In the genomic region with DNA sequence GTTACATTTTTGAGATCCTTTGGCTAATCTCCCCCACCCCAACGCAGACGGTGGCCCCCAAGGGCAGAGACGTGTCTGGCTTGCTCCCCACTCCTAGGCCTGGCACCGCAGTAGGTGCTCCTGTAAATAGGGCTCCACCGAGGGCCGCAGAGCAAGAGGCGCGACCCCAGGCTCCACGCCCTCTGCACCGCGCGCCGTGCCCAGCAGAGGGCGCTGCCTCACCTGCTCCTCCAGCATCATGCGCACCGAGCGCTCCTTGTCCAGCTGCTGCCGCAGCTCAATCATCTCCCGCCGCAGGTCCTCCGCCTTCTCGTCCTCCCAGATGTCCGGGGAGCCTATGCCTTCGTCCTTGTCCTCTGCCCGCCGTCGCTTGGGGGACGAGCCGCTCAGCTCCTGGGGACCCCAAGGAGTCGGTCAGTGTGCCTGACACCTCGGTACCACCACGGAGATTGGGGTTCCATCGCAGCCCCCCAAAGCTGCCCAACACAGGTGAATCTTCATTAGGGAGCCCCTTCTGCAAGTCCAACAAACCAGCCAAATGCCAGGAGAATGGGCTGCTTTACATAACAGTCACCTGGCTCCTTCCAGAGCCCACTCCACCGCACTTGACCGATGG, we compare ENCODE assay signal across 1 cellular context.
TF ChIP-seq lines count a peak whose summit lies in the region.

No MANE protein-coding gene starts in this region.

TF ChIP-seq in HepG2, 621 proteins besides CTCF, POLR2A, EP300 and RAD21 (continues in another document):
- TF ChIP-seq, protein P1, sequence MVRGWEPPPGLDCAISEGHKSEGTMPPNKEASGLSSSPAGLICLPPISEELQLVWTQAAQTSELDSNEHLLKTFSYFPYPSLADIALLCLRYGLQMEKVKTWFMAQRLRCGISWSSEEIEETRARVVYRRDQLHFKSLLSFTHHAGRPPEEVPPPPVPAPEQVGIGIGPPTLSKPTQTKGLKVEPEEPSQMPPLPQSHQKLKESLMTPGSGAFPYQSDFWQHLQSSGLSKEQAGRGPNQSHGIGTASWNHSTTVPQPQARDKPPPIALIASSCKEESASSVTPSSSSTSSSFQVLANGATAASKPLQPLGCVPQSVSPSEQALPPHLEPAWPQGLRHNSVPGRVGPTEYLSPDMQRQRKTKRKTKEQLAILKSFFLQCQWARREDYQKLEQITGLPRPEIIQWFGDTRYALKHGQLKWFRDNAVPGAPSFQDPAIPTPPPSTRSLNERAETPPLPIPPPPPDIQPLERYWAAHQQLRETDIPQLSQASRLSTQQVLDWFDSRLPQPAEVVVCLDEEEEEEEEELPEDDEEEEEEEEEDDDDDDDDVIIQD (CRISPR knock-in tag; IDR thresholded peaks at IDR 0.05; ENCODE audit: low read depth): no peak
- TF ChIP-seq ZNF709 (CRISPR knock-in tag; IDR thresholded peaks at IDR 0.05): no peak
- TF ChIP-seq ZNF331 (CRISPR knock-in tag; IDR thresholded peaks at IDR 0.05): peak; percentile 13; the same call in 1 of the 2 replicates
- TF ChIP-seq ZNF235 (CRISPR knock-in tag; IDR thresholded peaks at IDR 0.05; ENCODE audit: borderline replicate concordance): no peak
- no peak for TF ChIP-seq SOX6 (IDR thresholded peaks at IDR 0.05)
- no peak for TF ChIP-seq SOX6 (CRISPR knock-in tag; IDR thresholded peaks at IDR 0.05)
- TF ChIP-seq, protein P2, sequence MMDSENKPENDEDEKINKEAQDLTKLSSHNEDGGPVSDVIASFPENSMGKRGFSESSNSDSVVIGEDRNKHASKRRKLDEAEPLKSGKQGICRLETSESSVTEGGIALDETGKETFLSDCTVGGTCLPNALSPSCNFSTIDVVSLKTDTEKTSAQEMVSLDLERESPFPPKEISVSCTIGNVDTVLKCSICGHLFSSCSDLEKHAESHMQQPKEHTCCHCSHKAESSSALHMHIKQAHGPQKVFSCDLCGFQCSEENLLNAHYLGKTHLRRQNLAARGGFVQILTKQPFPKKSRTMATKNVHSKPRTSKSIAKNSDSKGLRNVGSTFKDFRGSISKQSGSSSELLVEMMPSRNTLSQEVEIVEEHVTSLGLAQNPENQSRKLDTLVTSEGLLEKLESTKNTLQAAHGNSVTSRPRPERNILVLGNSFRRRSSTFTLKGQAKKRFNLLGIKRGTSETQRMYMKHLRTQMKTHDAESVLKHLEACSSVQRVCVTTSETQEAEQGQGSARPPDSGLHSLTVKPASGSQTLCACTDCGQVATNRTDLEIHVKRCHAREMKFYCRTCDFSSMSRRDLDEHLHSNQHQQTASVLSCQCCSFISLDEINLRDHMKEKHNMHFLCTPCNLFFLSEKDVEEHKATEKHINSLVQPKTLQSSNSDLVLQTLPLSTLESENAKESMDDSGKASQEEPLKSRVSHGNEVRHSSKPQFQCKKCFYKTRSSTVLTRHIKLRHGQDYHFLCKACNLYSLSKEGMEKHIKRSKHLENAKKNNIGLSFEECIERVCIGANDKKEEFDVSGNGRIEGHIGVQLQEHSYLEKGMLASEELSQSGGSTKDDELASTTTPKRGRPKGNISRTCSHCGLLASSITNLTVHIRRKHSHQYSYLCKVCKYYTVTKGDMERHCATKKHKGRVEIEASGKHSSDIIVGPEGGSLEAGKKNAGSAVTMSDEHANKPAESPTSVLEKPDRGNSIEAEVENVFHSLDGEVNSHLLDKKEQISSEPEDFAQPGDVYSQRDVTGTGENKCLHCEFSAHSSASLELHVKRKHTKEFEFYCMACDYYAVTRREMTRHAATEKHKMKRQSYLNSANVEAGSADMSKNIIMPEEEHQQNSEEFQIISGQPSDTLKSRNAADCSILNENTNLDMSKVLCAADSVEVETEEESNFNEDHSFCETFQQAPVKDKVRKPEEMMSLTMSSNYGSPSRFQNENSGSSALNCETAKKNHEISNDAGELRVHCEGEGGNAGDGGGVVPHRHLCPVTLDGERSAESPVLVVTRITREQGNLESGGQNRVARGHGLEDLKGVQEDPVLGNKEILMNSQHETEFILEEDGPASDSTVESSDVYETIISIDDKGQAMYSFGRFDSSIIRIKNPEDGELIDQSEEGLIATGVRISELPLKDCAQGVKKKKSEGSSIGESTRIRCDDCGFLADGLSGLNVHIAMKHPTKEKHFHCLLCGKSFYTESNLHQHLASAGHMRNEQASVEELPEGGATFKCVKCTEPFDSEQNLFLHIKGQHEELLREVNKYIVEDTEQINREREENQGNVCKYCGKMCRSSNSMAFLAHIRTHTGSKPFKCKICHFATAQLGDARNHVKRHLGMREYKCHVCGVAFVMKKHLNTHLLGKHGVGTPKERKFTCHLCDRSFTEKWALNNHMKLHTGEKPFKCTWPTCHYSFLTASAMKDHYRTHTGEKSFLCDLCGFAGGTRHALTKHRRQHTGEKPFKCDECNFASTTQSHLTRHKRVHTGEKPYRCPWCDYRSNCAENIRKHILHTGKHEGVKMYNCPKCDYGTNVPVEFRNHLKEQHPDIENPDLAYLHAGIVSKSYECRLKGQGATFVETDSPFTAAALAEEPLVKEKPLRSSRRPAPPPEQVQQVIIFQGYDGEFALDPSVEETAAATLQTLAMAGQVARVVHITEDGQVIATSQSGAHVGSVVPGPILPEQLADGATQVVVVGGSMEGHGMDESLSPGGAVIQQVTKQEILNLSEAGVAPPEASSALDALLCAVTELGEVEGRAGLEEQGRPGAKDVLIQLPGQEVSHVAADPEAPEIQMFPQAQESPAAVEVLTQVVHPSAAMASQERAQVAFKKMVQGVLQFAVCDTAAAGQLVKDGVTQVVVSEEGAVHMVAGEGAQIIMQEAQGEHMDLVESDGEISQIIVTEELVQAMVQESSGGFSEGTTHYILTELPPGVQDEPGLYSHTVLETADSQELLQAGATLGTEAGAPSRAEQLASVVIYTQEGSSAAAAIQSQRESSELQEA (CRISPR knock-in tag; IDR thresholded peaks at IDR 0.05; ENCODE audit: not compliant biosample characterization): no peak
- TF ChIP-seq ZNF891 (CRISPR knock-in tag; IDR thresholded peaks at IDR 0.05): 0 out of 2 replicates have a peak, but pooled peaks have one; percentile 14
- TF ChIP-seq, protein P3, sequence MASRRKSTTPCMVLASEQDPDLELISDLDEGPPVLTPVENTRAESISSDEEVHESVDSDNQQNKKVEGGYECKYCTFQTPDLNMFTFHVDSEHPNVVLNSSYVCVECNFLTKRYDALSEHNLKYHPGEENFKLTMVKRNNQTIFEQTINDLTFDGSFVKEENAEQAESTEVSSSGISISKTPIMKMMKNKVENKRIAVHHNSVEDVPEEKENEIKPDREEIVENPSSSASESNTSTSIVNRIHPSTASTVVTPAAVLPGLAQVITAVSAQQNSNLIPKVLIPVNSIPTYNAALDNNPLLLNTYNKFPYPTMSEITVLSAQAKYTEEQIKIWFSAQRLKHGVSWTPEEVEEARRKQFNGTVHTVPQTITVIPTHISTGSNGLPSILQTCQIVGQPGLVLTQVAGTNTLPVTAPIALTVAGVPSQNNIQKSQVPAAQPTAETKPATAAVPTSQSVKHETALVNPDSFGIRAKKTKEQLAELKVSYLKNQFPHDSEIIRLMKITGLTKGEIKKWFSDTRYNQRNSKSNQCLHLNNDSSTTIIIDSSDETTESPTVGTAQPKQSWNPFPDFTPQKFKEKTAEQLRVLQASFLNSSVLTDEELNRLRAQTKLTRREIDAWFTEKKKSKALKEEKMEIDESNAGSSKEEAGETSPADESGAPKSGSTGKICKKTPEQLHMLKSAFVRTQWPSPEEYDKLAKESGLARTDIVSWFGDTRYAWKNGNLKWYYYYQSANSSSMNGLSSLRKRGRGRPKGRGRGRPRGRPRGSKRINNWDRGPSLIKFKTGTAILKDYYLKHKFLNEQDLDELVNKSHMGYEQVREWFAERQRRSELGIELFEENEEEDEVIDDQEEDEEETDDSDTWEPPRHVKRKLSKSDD (CRISPR knock-in tag; IDR thresholded peaks at IDR 0.05; ENCODE audit: low read depth): peak; percentile 81; the same call in 1 of the 2 replicates
- TF ChIP-seq STAG1 (CRISPR knock-in tag; IDR thresholded peaks at IDR 0.05): peak; percentile 81
- no peak for TF ChIP-seq SNAPC2 (CRISPR knock-in tag; IDR thresholded peaks at IDR 0.05)
- TF ChIP-seq THAP11 (CRISPR knock-in tag; IDR thresholded peaks at IDR 0.05): 0 out of 2 replicates have a peak, but pooled peaks have one; percentile 40
- peak; percentile 60 for TF ChIP-seq XRCC5 (optimal IDR thresholded peaks at IDR 0.05; ENCODE audit: low read length)
- peak; percentile 32; the same call in 1 of the 2 replicates for TF ChIP-seq SAP130 (CRISPR knock-in tag; IDR thresholded peaks at IDR 0.05; ENCODE audit: low read depth)
- TF ChIP-seq ZBTB7B (CRISPR knock-in tag; IDR thresholded peaks at IDR 0.05): peak; percentile 44; the same call in 1 of the 2 replicates
- TF ChIP-seq ZNF572 (CRISPR knock-in tag; IDR thresholded peaks at IDR 0.05): 0 out of 2 replicates have a peak, but pooled peaks have one; percentile 38
- TF ChIP-seq HOXD1 (CRISPR knock-in tag; IDR thresholded peaks at IDR 0.05): no peak
- TF ChIP-seq PHF5A (CRISPR knock-in tag; IDR thresholded peaks at IDR 0.05; ENCODE audit: low read depth, unreplicated experiment): no peak
- TF ChIP-seq, protein P4, sequence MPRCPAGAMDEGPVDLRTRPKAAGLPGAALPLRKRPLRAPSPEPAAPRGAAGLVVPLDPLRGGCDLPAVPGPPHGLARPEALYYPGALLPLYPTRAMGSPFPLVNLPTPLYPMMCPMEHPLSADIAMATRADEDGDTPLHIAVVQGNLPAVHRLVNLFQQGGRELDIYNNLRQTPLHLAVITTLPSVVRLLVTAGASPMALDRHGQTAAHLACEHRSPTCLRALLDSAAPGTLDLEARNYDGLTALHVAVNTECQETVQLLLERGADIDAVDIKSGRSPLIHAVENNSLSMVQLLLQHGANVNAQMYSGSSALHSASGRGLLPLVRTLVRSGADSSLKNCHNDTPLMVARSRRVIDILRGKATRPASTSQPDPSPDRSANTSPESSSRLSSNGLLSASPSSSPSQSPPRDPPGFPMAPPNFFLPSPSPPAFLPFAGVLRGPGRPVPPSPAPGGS (CRISPR knock-in tag; IDR thresholded peaks at IDR 0.05): peak; percentile 32; the same call in 1 of the 2 replicates
- TF ChIP-seq, protein P5, sequence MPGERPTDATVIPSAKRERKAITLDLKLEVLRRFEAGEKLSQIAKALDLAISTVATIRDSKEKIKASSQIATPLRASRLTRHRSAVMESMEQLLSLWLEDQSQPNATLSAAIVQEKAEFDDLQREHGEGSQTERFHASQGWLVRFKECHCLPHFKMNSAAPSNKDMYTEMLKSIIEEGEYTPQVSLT (CRISPR knock-in tag; IDR thresholded peaks at IDR 0.05; ENCODE audit: borderline replicate concordance, low read depth): no peak
- no peak for TF ChIP-seq SKI (IDR thresholded peaks at IDR 0.05; ENCODE audit: partially characterized antibody)
- TF ChIP-seq, protein P6, sequence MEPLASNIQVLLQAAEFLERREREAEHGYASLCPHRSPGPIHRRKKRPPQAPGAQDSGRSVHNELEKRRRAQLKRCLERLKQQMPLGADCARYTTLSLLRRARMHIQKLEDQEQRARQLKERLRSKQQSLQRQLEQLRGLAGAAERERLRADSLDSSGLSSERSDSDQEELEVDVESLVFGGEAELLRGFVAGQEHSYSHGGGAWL (CRISPR knock-in tag; IDR thresholded peaks at IDR 0.05): 0 out of 2 replicates have a peak, but pooled peaks have one; percentile 36
- TF ChIP-seq CBX5 (CRISPR knock-in tag; IDR thresholded peaks at IDR 0.05; ENCODE audit: borderline replicate concordance): 0 out of 2 replicates have a peak, but pooled peaks have one; percentile 17
- TF ChIP-seq ZMYM3 (CRISPR knock-in tag; IDR thresholded peaks at IDR 0.05): no peak
- TF ChIP-seq NFRKB (IDR thresholded peaks at IDR 0.05): no peak
- TF ChIP-seq, protein P7, sequence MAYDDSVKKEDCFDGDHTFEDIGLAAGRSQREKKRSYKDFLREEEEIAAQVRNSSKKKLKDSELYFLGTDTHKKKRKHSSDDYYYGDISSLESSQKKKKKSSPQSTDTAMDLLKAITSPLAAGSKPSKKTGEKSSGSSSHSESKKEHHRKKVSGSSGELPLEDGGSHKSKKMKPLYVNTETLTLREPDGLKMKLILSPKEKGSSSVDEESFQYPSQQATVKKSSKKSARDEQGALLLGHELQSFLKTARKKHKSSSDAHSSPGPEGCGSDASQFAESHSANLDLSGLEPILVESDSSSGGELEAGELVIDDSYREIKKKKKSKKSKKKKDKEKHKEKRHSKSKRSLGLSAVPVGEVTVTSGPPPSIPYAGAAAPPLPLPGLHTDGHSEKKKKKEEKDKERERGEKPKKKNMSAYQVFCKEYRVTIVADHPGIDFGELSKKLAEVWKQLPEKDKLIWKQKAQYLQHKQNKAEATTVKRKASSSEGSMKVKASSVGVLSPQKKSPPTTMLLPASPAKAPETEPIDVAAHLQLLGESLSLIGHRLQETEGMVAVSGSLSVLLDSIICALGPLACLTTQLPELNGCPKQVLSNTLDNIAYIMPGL (CRISPR knock-in tag; IDR thresholded peaks at IDR 0.05; ENCODE audit: borderline replicate concordance in 1 of 2, low read depth in 1 of 2): 0 out of 4 replicates have a peak, but pooled peaks of 1 of the 2 experiments have one; percentile 25
- TF ChIP-seq SALL1 (CRISPR knock-in tag; IDR thresholded peaks at IDR 0.05): 0 out of 2 replicates have a peak, but pooled peaks have one; percentile 26
- peak; percentile 54; the same call in 1 of the 2 replicates for TF ChIP-seq KDM2A (CRISPR knock-in tag; IDR thresholded peaks at IDR 0.05; ENCODE audit: borderline replicate concordance, low read depth)
- TF ChIP-seq, protein P8, sequence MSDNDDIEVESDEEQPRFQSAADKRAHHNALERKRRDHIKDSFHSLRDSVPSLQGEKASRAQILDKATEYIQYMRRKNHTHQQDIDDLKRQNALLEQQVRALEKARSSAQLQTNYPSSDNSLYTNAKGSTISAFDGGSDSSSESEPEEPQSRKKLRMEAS (IDR thresholded peaks at IDR 0.05): peak; percentile 37; the same call in 1 of the 2 replicates
- TF ChIP-seq GABPB1 (CRISPR knock-in tag; IDR thresholded peaks at IDR 0.05): peak; percentile 46; the same call in 1 of the 2 replicates
- no peak for TF ChIP-seq ZNF30 (CRISPR knock-in tag; IDR thresholded peaks at IDR 0.05)
- no peak for TF ChIP-seq NR2F6 (IDR thresholded peaks at IDR 0.05)
- peak; percentile 17; the same call in 1 of the 2 replicates for TF ChIP-seq NR2F6 (CRISPR knock-in tag; IDR thresholded peaks at IDR 0.05)
- TF ChIP-seq ZNF263 (CRISPR knock-in tag; IDR thresholded peaks at IDR 0.05): 0 out of 2 replicates have a peak, but pooled peaks have one; percentile 41
- peak; percentile 1; the same call in 1 of the 2 replicates for TF ChIP-seq SMC3 (IDR thresholded peaks at IDR 0.05; ENCODE audit: low read length)
